Comparison of ENCODE assay signal across 7 cellular contexts in the genomic region with DNA sequence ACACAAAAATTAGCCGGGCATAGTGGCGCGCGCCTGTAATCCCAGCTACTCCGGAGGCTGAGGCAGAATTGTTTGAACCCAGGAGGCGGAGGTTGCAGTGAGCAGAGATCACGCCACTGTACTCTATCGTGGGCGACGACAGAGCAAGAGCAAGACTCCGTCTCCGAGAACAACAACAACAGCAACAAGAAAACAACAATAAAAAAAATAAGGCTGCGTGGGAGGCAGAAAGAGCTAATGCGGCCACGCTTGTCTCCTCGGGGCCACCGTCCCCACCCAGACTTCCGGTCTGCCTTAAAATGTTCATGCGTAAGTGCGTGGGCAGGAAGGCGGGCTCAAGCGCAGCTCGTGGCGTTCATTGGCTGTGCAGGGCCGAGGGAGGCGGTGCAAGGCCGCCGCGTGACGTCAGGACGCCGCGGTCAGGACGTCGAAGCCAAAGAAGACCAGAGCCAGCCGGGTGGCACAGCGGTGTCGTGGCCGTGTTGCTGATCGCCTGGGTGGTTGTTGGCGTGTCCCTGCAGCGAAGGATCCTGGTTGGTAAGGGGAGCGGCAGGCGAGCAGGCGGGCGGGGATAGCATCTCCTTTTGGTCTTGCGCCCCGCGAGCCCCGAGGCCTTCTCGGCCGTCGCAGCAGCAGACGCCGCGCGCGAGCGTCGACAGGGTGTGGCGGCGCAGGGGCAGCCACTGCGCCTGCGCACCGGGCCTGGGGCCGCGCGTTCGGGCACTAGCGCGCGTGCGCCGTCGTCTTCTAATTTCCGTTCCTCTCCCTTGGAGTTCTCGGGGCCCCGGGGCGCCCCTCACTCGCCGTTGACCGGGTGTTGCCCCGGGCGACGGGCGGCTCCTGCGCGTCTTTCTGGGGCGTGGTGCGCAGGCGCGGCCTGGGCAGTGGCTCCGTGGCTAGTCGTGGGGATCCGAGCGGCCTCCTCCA. TPM values are rescaled to one million over a fixed set of nuclear protein-coding genes. Genes with fewer than 3 reads are reported as not detected.
DNase-seq lines count a peak whose midpoint lies in the region; ATAC-seq, FAIRE-seq and TF ChIP-seq lines count a peak whose summit lies in the region.

LENG8 (plus strand) TSS at position 426 of the 927 bp plus-strand sequence. CDS start 2,146 bp downstream, outside the sequence.

- peaks cover 2% of the 10 kb centered on the region for H3K9me3 Mint-ChIP-seq in astrocyte (ENCODE audit: unreplicated experiment)

- H4K20me1 ChIP-seq in astrocyte (ENCODE audit: insufficient read depth, low read length): peaks cover 51% of the 10 kb centered on the region

- DNase-seq in NCI-H2029 (lab: John Stamatoyannopoulos, UW) (peak; percentile 94), T-helper 22 cell (ENCODE audit: low read depth) (peak; percentile 96), astrocyte (ENCODE audit: low read depth) (peak; percentile 97), hepatic stellate cell (ENCODE audit: low spot score) (peak; percentile 98), retina (peak; percentile 100)

- peak within 1 kb of the TSS; percentile 99 for H3K4me2 ChIP-seq in astrocyte (ENCODE audit: low read length)

- peak within 1 kb of the TSS; percentile 94 for H3K4me3 ChIP-seq in astrocyte (ENCODE audit: insufficient read depth, low read depth, low read length)

- H3K9ac ChIP-seq in astrocyte (ENCODE audit: low read length): peak within 1 kb of the TSS; percentile 99

- peak within 1 kb of the TSS; percentile 97 for H3K4me3 Mint-ChIP-seq in astrocyte (ENCODE audit: unreplicated experiment)

- H3K4me1 ChIP-seq in astrocyte (ENCODE audit: insufficient read depth, low read length): peaks cover 27% of the 10 kb centered on the region

- H3K27ac ChIP-seq in astrocyte (ENCODE audit: low read depth, low read length): peak within 1 kb of the TSS; percentile 99

- H3K36me3 Mint-ChIP-seq in astrocyte (ENCODE audit: low read depth, unreplicated experiment): peaks cover 14% of the 10 kb centered on the region

- ATAC-seq in GM18505 (IDR thresholded peaks at IDR 0.05; ENCODE audit: unreplicated experiment): peak; percentile 85
- ATAC-seq in HG02973 (IDR thresholded peaks at IDR 0.05; ENCODE audit: unreplicated experiment): peak; percentile 82

- no peaks in the 10 kb centered on the region for H3K27me3 Mint-ChIP-seq in astrocyte (ENCODE audit: low read depth, unreplicated experiment)

- no peak for TF ChIP-seq CTCF in astrocyte (IDR thresholded peaks at IDR 0.05; ENCODE audit: insufficient read depth, low read depth, low read length)

- peak within 1 kb of the TSS; percentile 89 for H2AFZ ChIP-seq in astrocyte (ENCODE audit: low read depth, low read length)

- H3K27me3 ChIP-seq in astrocyte (ENCODE audit: insufficient read depth, low read length): no peaks in the 10 kb centered on the region

- no peaks in the 10 kb centered on the region for H3K9me3 ChIP-seq in astrocyte (ENCODE audit: insufficient read depth, low read depth, low read length)

- peak; percentile 23 for FAIRE-seq in astrocyte (lab: Jason Lieb, UNC)

- peaks cover 23% of the 10 kb centered on the region for H3K36me3 ChIP-seq in astrocyte (ENCODE audit: insufficient read depth, low read length)

- H3K4me1 Mint-ChIP-seq in astrocyte (ENCODE audit: low read depth, unreplicated experiment): peaks cover 25% of the 10 kb centered on the region

- peaks cover 75% of the 10 kb centered on the region for H3K79me2 ChIP-seq in astrocyte (ENCODE audit: insufficient read depth, low read length)

- H3K27ac Mint-ChIP-seq in astrocyte (ENCODE audit: unreplicated experiment): peak within 1 kb of the TSS; percentile 100

- TF ChIP-seq POLR2A in GM18505 (IDR thresholded peaks at IDR 0.05; ENCODE audit: borderline replicate concordance, extremely low read depth, insufficient read depth, insufficient read length): peak; percentile 97

RNA-seq across cellular contexts. Expression of gene LENG8, which starts in this region (rescaled TPM):
- total RNA-seq in astrocyte: 193 and 201 TPM in 2 replicates

Comparison
In these comparisons a context has a peak if more than half of its experiments do, and no peak if none do; other contexts are left out.
1. Peak in every context shown above with its lines: DNase-seq, ATAC-seq, H3K4me3 ChIP-seq and H3K27ac ChIP-seq.